In the genomic region with DNA sequence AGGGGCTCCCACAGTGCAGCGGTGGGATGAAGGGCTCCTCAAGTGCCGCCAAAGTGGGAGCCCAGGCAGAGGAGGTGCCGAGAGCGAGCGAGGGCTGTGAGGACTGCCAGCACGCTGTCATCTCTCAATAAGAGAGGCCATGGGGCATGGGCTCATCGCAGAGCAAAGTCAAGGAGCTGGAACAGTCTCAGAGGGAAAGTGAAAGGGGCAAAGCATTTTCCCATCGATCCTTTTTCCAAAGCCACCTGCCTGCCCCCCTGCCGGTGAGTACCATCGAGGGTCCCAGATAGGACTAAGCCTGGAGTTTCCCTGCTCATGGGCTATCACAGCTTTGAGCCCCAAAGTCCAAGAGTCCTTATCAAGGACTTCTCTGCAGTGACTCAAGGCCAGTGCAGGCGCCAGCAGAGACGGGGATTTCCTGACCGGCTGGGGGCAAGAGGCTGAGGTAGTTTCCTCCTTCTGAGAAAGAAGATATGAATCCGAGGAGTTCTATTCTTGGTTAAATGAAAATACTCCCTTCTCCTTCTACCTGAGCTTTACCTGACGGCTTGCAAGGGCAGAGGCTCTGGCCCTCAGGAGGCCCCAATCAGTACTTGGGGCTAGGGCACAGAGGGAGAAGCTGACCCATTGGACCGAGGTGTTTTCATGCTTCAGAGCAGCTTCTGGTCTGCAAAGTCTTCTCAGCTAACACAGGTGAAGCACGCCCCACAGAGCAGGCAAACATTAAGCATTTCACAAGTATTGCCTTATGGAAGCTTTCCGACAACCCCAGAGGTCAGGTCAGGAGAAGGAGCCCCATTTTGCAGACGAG, we compare ENCODE assay signal across 11 cellular contexts. TPM values are rescaled to one million over a fixed set of nuclear protein-coding genes. Genes with fewer than 3 reads are reported as not detected.
DNase-seq lines count a peak whose midpoint lies in the region; ATAC-seq and TF ChIP-seq lines count a peak whose summit lies in the region.
"Had no signal": no experiment of that assay in that cellular context is flagged by ENCODE, and none has a peak within 500 bp of the region (broad histone marks: within the 10 kb centered on the region; RNA-seq: fewer than 3 reads in every experiment).

No MANE protein-coding gene starts in this region.

- no peak overlapping the region for H3K9ac ChIP-seq in HUES48 (ENCODE audit: low read depth, low read length)

- no peaks in the 10 kb centered on the region for H3K9me3 ChIP-seq in HUES48 (ENCODE audit: control insufficient read depth, insufficient read depth, low read length)
- no peaks in the 10 kb centered on the region for H3K9me3 ChIP-seq in testis

- TF ChIP-seq CTCF in testis (IDR thresholded peaks at IDR 0.05) = no peak

- H3K4me3 ChIP-seq in HUES48 (ENCODE audit: low read depth, low read length) (no peak overlapping the region), testis (peak overlapping the region in 1 of 2 donors; percentile 7)
- H3K4me3 ChIP-seq: dorsolateral prefrontal cortex had no signal

- H3K36me3 Mint-ChIP-seq in central memory CD8-positive, alpha-beta T cell (ENCODE audit: insufficient read depth) = no peaks in the 10 kb centered on the region

- H3K4me1 ChIP-seq in HUES48 (ENCODE audit: control insufficient read depth, insufficient read depth, low read length) (no peaks in the 10 kb centered on the region), testis (peaks cover 11% of the 10 kb centered on the region)

- 44 to 51% methylated on average over 9 to 19 of the region's 19 CpGs for WGBS in testis, 2 donors

- peaks cover 11% of the 10 kb centered on the region for H3K4me1 Mint-ChIP-seq in central memory CD8-positive, alpha-beta T cell

- peak; percentile 20 for DNase-seq in stimulated activated CD4-positive, alpha-beta T cell treated with anti-CD3 and anti-CD28 coated beads, Interleukin-15, amount 100 ng/mL, for 24 hours
- no peak for DNase-seq in stimulated activated CD4-positive, alpha-beta T cell treated with anti-CD3 and anti-CD28 coated beads, Interleukin-1b, Interleukin-23, amount 100 ng/mL, for 48 hours
- no peak for DNase-seq in central memory CD8-positive, alpha-beta T cell (ENCODE audit: low spot score in 2 of 2)
- DNase-seq in testis (peak; percentile 45), NCI-H2171 treated with DMSO at 0.1 percent for 48 hours (lab: John Stamatoyannopoulos, UW) (no peak), T-helper 9 cell (no peak)
- DNase-seq: activated CD8-positive, alpha-beta memory T cell treated with anti-CD3 and anti-CD28 coated beads, Interleukin-2, amount 50 U/mL, for 4 hours; C1 segment of cervical spinal cord; dorsolateral prefrontal cortex had no signal

- no peak for TF ChIP-seq POLR2A in testis (IDR thresholded peaks at IDR 0.05)

- no peak for ATAC-seq in central memory CD8-positive, alpha-beta T cell (replicated peaks; ENCODE audit: extremely low read depth, poor library complexity, severe bottlenecking)
- ATAC-seq in HG03521 (IDR thresholded peaks at IDR 0.05; ENCODE audit: unreplicated experiment) = no peak

- intact Hi-C loops in testis (cut with DNase I; ENCODE audit: low total_unique reads) = no loop called here

- H3K27ac Mint-ChIP-seq in central memory CD8-positive, alpha-beta T cell (ENCODE audit: low read depth) = peak overlapping the region; percentile 55

- H3K36me3 ChIP-seq in HUES48 (ENCODE audit: control insufficient read depth, insufficient read depth, low read length) = no peaks in the 10 kb centered on the region
- no peaks in the 10 kb centered on the region for H3K36me3 ChIP-seq in testis (ENCODE audit: low read depth, missing control alignments)

- H3K27ac ChIP-seq in HUES48 (ENCODE audit: low read depth, low read length) (peak overlapping the region; percentile 12), testis (no peak overlapping the region)
- H3K27ac ChIP-seq: dorsolateral prefrontal cortex had no signal

- H3K9me3 Mint-ChIP-seq in central memory CD8-positive, alpha-beta T cell = no peaks in the 10 kb centered on the region

- H3K4me3 Mint-ChIP-seq in central memory CD8-positive, alpha-beta T cell = no peak overlapping the region

- H3K27me3 Mint-ChIP-seq in central memory CD8-positive, alpha-beta T cell = no peaks in the 10 kb centered on the region

- no peaks in the 10 kb centered on the region for H3K27me3 ChIP-seq in HUES48 (ENCODE audit: control insufficient read depth, insufficient read depth, low read length)
- no peaks in the 10 kb centered on the region for H3K27me3 ChIP-seq in testis
- H3K27me3 ChIP-seq: dorsolateral prefrontal cortex had no signal

RNA-seq across cellular contexts. Expression of a gene that starts 22.6 kb away (rescaled TPM):
- 1 to 10 TPM in 1 of 2 donors, under 1 TPM in 1; 0.68 to 1.3 TPM for total RNA-seq in testis
- polyA plus RNA-seq in testis (ENCODE audit: insufficient read depth, low read depth, low replicate concordance) = 2.2 TPM

RNA-seq across cellular contexts. Expression of a gene that starts 28.2 kb away (rescaled TPM):
- under 1 TPM; 0.68 to 0.87 TPM for total RNA-seq in testis
- polyA plus RNA-seq in testis (ENCODE audit: insufficient read depth, low read depth, low replicate concordance) = 0.96 TPM

Comparison
In these comparisons a context has a peak if more than half of its experiments do, and no peak if none do; other contexts are left out.
1. DNase-seq: peak in stimulated activated CD4-positive, alpha-beta T cell treated with anti-CD3 and anti-CD28 coated beads, Interleukin-15, amount 100 ng/mL, for 24 hours (single experiment) and testis (single experiment); none in stimulated activated CD4-positive, alpha-beta T cell treated with anti-CD3 and anti-CD28 coated beads, Interleukin-1b, Interleukin-23, amount 100 ng/mL, for 48 hours (single experiment), central memory CD8-positive, alpha-beta T cell (0 of 2), NCI-H2171 treated with DMSO at 0.1 percent for 48 hours (single experiment) and T-helper 9 cell (single experiment).